Comparison of ENCODE assay signal across 1 cellular context in the genomic region with DNA sequence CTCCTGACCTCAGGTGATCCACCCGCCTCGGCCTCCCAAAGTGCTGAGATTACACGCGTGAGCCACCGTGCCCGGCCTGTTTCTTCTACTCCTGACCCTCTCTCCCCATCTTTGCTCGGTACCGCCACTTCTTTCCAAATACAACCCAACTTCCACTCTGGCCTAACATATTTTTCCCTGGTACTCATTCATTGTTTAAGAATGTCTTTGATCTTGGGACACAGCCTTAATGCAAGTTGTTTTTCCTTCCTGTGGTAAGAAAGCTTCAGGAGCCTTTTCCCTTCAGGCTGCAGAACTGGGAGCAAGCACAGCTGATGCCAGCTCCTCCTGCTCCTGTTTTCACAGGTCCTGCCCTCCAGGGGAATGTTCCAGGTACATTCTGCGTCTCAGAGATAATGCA.
TF ChIP-seq lines count a peak whose summit lies in the region.

No MANE protein-coding gene starts in this region.

TF ChIP-seq in HepG2, 621 proteins besides CTCF, POLR2A, EP300 and RAD21 (continued from another document):
- TF ChIP-seq, protein P1, sequence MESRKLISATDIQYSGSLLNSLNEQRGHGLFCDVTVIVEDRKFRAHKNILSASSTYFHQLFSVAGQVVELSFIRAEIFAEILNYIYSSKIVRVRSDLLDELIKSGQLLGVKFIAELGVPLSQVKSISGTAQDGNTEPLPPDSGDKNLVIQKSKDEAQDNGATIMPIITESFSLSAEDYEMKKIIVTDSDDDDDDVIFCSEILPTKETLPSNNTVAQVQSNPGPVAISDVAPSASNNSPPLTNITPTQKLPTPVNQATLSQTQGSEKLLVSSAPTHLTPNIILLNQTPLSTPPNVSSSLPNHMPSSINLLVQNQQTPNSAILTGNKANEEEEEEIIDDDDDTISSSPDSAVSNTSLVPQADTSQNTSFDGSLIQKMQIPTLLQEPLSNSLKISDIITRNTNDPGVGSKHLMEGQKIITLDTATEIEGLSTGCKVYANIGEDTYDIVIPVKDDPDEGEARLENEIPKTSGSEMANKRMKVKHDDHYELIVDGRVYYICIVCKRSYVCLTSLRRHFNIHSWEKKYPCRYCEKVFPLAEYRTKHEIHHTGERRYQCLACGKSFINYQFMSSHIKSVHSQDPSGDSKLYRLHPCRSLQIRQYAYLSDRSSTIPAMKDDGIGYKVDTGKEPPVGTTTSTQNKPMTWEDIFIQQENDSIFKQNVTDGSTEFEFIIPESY (CRISPR knock-in tag; IDR thresholded peaks at IDR 0.05), result peak; percentile 67; the same call in 1 of the 2 replicates
